8 cellular contexts compared by ENCODE assay signal in the genomic region with DNA sequence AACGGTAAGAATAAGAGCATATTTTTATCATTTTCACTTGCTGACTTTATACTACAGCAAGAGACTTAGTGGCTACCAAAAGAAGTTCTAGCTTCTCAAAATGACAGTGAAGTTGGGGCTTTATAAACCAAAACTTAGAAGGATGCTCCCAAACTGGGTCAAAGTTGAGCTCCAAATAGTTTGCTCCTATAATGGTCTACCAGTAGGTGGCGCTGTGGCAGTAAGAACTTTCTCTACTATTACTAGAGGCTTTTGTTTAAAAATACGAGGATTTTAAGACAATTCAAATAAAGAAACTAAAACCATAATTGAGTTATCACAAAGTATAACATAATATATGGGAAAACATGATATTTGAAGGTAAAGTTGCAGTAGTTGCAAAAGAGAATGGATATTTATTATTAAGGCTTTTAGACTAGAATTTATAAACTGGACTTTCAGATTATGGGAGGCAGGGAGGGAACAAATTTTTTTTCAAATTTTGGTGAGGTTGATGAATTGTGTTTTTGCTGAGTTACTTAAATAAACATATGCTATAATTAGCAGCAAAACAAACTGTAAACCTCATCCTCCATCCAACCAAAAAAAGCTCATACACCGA.
DNase-seq lines count a peak whose midpoint lies in the region; ATAC-seq and TF ChIP-seq lines count a peak whose summit lies in the region.

No MANE protein-coding gene starts in this region.

- no peak for TF ChIP-seq POLR2A in GM18505 (IDR thresholded peaks at IDR 0.05; ENCODE audit: borderline replicate concordance, extremely low read depth, insufficient read depth, insufficient read length)

- WGBS in endodermal cell (ENCODE audit: insufficient coverage in 1 of 2, insufficient read length in 1 of 2), 2 experiments, result 61 to 100% methylated on average over 2 to 3 of the region's 4 CpGs

- intact Hi-C loops in Right ventricle myocardium inferior (cut with DNase I) (loop anchor here (1.0 kb wide), 2 partner anchors 76 to 197 kb away; no protein-coding TSS in a partner anchor), cardiac septum (cut with DNase I) (loop anchor here (2.0 to 5.0 kb wide), 3 partner anchors 74 to 194 kb away; a partner anchor contains a TSS), mucosa of descending colon (cut with DNase I, micrococcal nuclease) (no loop called here)

- ATAC-seq in Right ventricle myocardium inferior (peak; percentile 55), mucosa of descending colon (peak; percentile 73), GM18505 (IDR thresholded peaks at IDR 0.05; ENCODE audit: unreplicated experiment) (no peak)
- peak; percentile 49 to 52 for ATAC-seq in stimulated activated naive B cell treated with anti-CD40 and anti-IgM and Interleukin-4, amounts not matched to agents 10 μg/mL and 1 μg/mL and 100 μg/mL, for 72 hours (replicated peaks)

- no peak for DNase-seq in Right ventricle myocardium inferior (ENCODE audit: missing footprints)
- no peak for DNase-seq in cardiac septum (ENCODE audit: low spot score)
- peak; percentile 54 for DNase-seq in NCI-H460 (ENCODE audit: extremely low read depth, low read depth)
- peak; percentile 22 to 36 for DNase-seq in activated CD8-positive, alpha-beta memory T cell treated with anti-CD3 and anti-CD28 coated beads for 4 hours (ENCODE audit: low read depth in 2 of 2)
- peak; percentile 82 for DNase-seq in endodermal cell
- peak in 1 of 3 donors; percentile 86 for DNase-seq in mucosa of descending colon
- peak; percentile 13 for DNase-seq in stimulated activated naive B cell treated with anti-CD40 and anti-IgM and Interleukin-4, amounts not matched to agents 10 μg/mL and 1 μg/mL and 100 μg/mL, for 72 hours

- H3K9me3 Mint-ChIP-seq in endodermal cell, result no peaks in the 10 kb centered on the region
- no peaks in the 10 kb centered on the region for H3K9me3 Mint-ChIP-seq in stimulated activated naive B cell treated with anti-CD40 and anti-IgM and Interleukin-4, amounts not matched to agents 10 μg/mL and 1 μg/mL and 100 μg/mL, for 72 hours

- H3K4me3 ChIP-seq in endodermal cell (ENCODE audit: low read length) (no peak overlapping the region), mucosa of descending colon (no peak overlapping the region)

- H3K27me3 Mint-ChIP-seq in endodermal cell (ENCODE audit: insufficient read depth), result no peaks in the 10 kb centered on the region
- no peaks in the 10 kb centered on the region for H3K27me3 Mint-ChIP-seq in stimulated activated naive B cell treated with anti-CD40 and anti-IgM and Interleukin-4, amounts not matched to agents 10 μg/mL and 1 μg/mL and 100 μg/mL, for 72 hours

- H3K4me1 Mint-ChIP-seq in endodermal cell, result peaks cover 12% of the 10 kb centered on the region
- H3K4me1 Mint-ChIP-seq in stimulated activated naive B cell treated with anti-CD40 and anti-IgM and Interleukin-4, amounts not matched to agents 10 μg/mL and 1 μg/mL and 100 μg/mL, for 72 hours, result no peaks in the 10 kb centered on the region

- no peak overlapping the region for H3K27ac ChIP-seq in endodermal cell (ENCODE audit: low read depth, low read length)

- H3K9ac ChIP-seq in endodermal cell (ENCODE audit: extremely low read depth, low read length, poor library complexity, severe bottlenecking), result no peak overlapping the region

- peaks cover 8% of the 10 kb centered on the region for H3K36me3 Mint-ChIP-seq in endodermal cell (ENCODE audit: low read depth)
- H3K36me3 Mint-ChIP-seq in stimulated activated naive B cell treated with anti-CD40 and anti-IgM and Interleukin-4, amounts not matched to agents 10 μg/mL and 1 μg/mL and 100 μg/mL, for 72 hours, result peaks cover 5 to 13% of the 10 kb centered on the region in 2 donors

- no peak overlapping the region for H3K4me3 Mint-ChIP-seq in endodermal cell
- no peak overlapping the region for H3K4me3 Mint-ChIP-seq in stimulated activated naive B cell treated with anti-CD40 and anti-IgM and Interleukin-4, amounts not matched to agents 10 μg/mL and 1 μg/mL and 100 μg/mL, for 72 hours

- H3K9me3 ChIP-seq in endodermal cell (ENCODE audit: control insufficient read depth, low read length) (no peaks in the 10 kb centered on the region), mucosa of descending colon (no peaks in the 10 kb centered on the region)

- H3K4me1 ChIP-seq in endodermal cell (ENCODE audit: control insufficient read depth, insufficient read depth, low read length), result peaks cover 11% of the 10 kb centered on the region
- no peaks in the 10 kb centered on the region for H3K4me1 ChIP-seq in mucosa of descending colon (ENCODE audit: low read depth)

- H3K27ac Mint-ChIP-seq in endodermal cell, result no peak overlapping the region
- no peak overlapping the region for H3K27ac Mint-ChIP-seq in stimulated activated naive B cell treated with anti-CD40 and anti-IgM and Interleukin-4, amounts not matched to agents 10 μg/mL and 1 μg/mL and 100 μg/mL, for 72 hours

- H3K27me3 ChIP-seq in endodermal cell (ENCODE audit: control insufficient read depth, insufficient read depth, low read length, poor library complexity, severe bottlenecking), result no peaks in the 10 kb centered on the region

- peak; percentile 95 for TF ChIP-seq CTCF in endodermal cell (conservative IDR thresholded peaks at IDR 0.05)
- TF ChIP-seq CTCF in mucosa of descending colon (IDR thresholded peaks at IDR 0.05), result peak; percentile 81

- H3K36me3 ChIP-seq in endodermal cell (ENCODE audit: control insufficient read depth, insufficient read depth, low read length) (peaks cover 12% of the 10 kb centered on the region), mucosa of descending colon (ENCODE audit: low read depth) (no peaks in the 10 kb centered on the region)

Comparison
In these comparisons a context has a peak if more than half of its experiments do, and no peak if none do; other contexts are left out.
1. DNase-seq: peak in NCI-H460 (single experiment), activated CD8-positive, alpha-beta memory T cell treated with anti-CD3 and anti-CD28 coated beads for 4 hours (2 of 2), endodermal cell (single experiment) and stimulated activated naive B cell treated with anti-CD40 and anti-IgM and Interleukin-4, amounts not matched to agents 10 μg/mL and 1 μg/mL and 100 μg/mL, for 72 hours (single experiment); none in Right ventricle myocardium inferior (single experiment) and cardiac septum (single experiment).
2. intact Hi-C loops: an anchor here in Right ventricle myocardium inferior (1.0 kb wide) and cardiac septum (2.0 to 5.0 kb wide); none called in mucosa of descending colon.